Comparison of ENCODE assay signal across 8 cellular contexts in genomic region chr7:148772297-148773089, GRCh38.
DNase-seq lines count a peak whose midpoint lies in the region; ATAC-seq and TF ChIP-seq lines count a peak whose summit lies in the region.

No MANE protein-coding gene starts in this region.

- H3K27ac Mint-ChIP-seq in activated T-cell treated with anti-CD3 and anti-CD28 coated beads, Interleukin-2, amount 50 U/mL, for 24 hours, result peak overlapping the region; percentile 84

- no peak overlapping the region for H3K4me3 ChIP-seq in right cardiac atrium (ENCODE audit: low read length)

- no peak for ATAC-seq in GM21576 (IDR thresholded peaks at IDR 0.05; ENCODE audit: unreplicated experiment)
- no peak for ATAC-seq in right cardiac atrium

- H3K4me1 ChIP-seq in right cardiac atrium (ENCODE audit: control insufficient read depth, insufficient read depth, low read length), result no peaks in the 10 kb centered on the region

- peaks cover 40% of the 10 kb centered on the region for H3K4me1 Mint-ChIP-seq in activated T-cell treated with anti-CD3 and anti-CD28 coated beads, Interleukin-2, amount 50 U/mL, for 24 hours (ENCODE audit: low read depth)

- 88% methylated on average over 8 of the region's 8 CpGs for WGBS in right cardiac atrium

- H3K4me3 Mint-ChIP-seq in activated T-cell treated with anti-CD3 and anti-CD28 coated beads, Interleukin-2, amount 50 U/mL, for 24 hours, result no peak overlapping the region

- no peak for TF ChIP-seq CTCF in GM13977 (IDR thresholded peaks at IDR 0.05; ENCODE audit: extremely low read depth, insufficient read depth, missing control alignments)

- H3K36me3 Mint-ChIP-seq in activated T-cell treated with anti-CD3 and anti-CD28 coated beads, Interleukin-2, amount 50 U/mL, for 24 hours (ENCODE audit: low read depth), result peaks cover 96% of the 10 kb centered on the region

- H3K9me3 Mint-ChIP-seq in activated T-cell treated with anti-CD3 and anti-CD28 coated beads, Interleukin-2, amount 50 U/mL, for 24 hours, result no peaks in the 10 kb centered on the region

- H3K9me3 ChIP-seq in right cardiac atrium (ENCODE audit: control insufficient read depth, low read length), result no peaks in the 10 kb centered on the region

- no peaks in the 10 kb centered on the region for H3K27me3 Mint-ChIP-seq in activated T-cell treated with anti-CD3 and anti-CD28 coated beads, Interleukin-2, amount 50 U/mL, for 24 hours

- DNase-seq in ACHN (peak; percentile 89), HPDE6-E6E7 (ENCODE audit: extremely low spot score) (peak; percentile 87), kidney tubule cell (ENCODE audit: low spot score) (peak; percentile 99), GM13977 (ENCODE audit: low spot score) (no peak), middle frontal gyrus (ENCODE audit: extremely low spot score, low spot score) (no peak), right cardiac atrium (no peak)
- DNase-seq in activated T-cell treated with anti-CD3 and anti-CD28 coated beads, Interleukin-2, amount 50 U/mL, for 24 hours, result peak; percentile 45

- H3K27ac ChIP-seq in right cardiac atrium (ENCODE audit: low read length), result no peak overlapping the region

- in situ Hi-C loops in ACHN (cut with HindIII; ENCODE audit: low pct_ligation_motif_present, low pct_unique_long_range_greater_than_20kb, low sequenced_read_pairs), result no loop called here
- in situ Hi-C loops in GM13977 (cut with MboI; ENCODE audit: low pct_unique_long_range_greater_than_20kb, low sequenced_read_pairs, unreplicated experiment), result no loop called here

- no peaks in the 10 kb centered on the region for H3K27me3 ChIP-seq in right cardiac atrium (ENCODE audit: control insufficient read depth, insufficient read depth)

- intact Hi-C loops in right cardiac atrium (cut with DNase I), result no loop called here

Comparison
In these comparisons a context has a peak if more than half of its experiments do, and no peak if none do; other contexts are left out.
1. DNase-seq: peak in ACHN (single experiment), HPDE6-E6E7 (single experiment), activated T-cell treated with anti-CD3 and anti-CD28 coated beads, Interleukin-2, amount 50 U/mL, for 24 hours (single experiment) and kidney tubule cell (single experiment); none in GM13977 (single experiment), middle frontal gyrus (single experiment) and right cardiac atrium (0 of 3).